In genomic region chr14:72451081-72451972, GRCh38 we compare ENCODE assay signal across 1 cellular context.
TF ChIP-seq lines count a peak whose summit lies in the region.

No MANE protein-coding gene starts in this region.

TF ChIP-seq in GM12878, 131 proteins besides CTCF, POLR2A, EP300 and RAD21 (continued from another document and continues in another):
- peak; percentile 86 for TF ChIP-seq PKNOX1 (IDR thresholded peaks at IDR 0.05)
- TF ChIP-seq ZZZ3 (IDR thresholded peaks at IDR 0.05; ENCODE audit: control insufficient read depth, insufficient read length, low read depth), result no peak
- TF ChIP-seq NFXL1 (IDR thresholded peaks at IDR 0.05; ENCODE audit: borderline replicate concordance), result no peak
- no peak for TF ChIP-seq USF2 (IDR thresholded peaks at IDR 0.05; ENCODE audit: borderline replicate concordance, low read depth, low read length)
- TF ChIP-seq TCF12 (IDR thresholded peaks at IDR 0.05; ENCODE audit: low read depth, low read length), result peak; percentile 79; the same call in 1 of the 2 replicates
- TF ChIP-seq ATF3 (IDR thresholded peaks at IDR 0.05; ENCODE audit: borderline replicate concordance, extremely low read depth, low read depth, low read length), result no peak
- TF ChIP-seq FOXM1 (IDR thresholded peaks at IDR 0.05; ENCODE audit: low read depth, low read length), result peak; percentile 76
- TF ChIP-seq ELK1 (IDR thresholded peaks at IDR 0.05; ENCODE audit: low read depth, low read length), result no peak
- peak; percentile 97 for TF ChIP-seq MTA2 (IDR thresholded peaks at IDR 0.05; ENCODE audit: low read depth)
- peak; percentile 71 for TF ChIP-seq BMI1 (IDR thresholded peaks at IDR 0.05; ENCODE audit: borderline replicate concordance)
- TF ChIP-seq ASH2L (IDR thresholded peaks at IDR 0.05; ENCODE audit: borderline replicate concordance, low read depth), result no peak
- TF ChIP-seq RB1 (IDR thresholded peaks at IDR 0.05; ENCODE audit: borderline replicate concordance), result no peak
- TF ChIP-seq RAD51 (IDR thresholded peaks at IDR 0.05), result peak; percentile 36; the same call in 1 of the 2 replicates
- TF ChIP-seq CREM (IDR thresholded peaks at IDR 0.05; ENCODE audit: low read depth), result peak; percentile 19; the same call in 1 of the 2 replicates
- peak in 1 of 2 experiments; percentile 78; a peak in 2 of 4 replicates for TF ChIP-seq BHLHE40 (IDR thresholded peaks at IDR 0.05; ENCODE audit: borderline replicate concordance in 1 of 2, low read depth in 2 of 2, low read length in 1 of 2)
- TF ChIP-seq IKZF2 (IDR thresholded peaks at IDR 0.05), result peak; percentile 88
- TF ChIP-seq SIN3A (IDR thresholded peaks at IDR 0.05; ENCODE audit: low read depth, low read length), result no peak
- TF ChIP-seq NFIC (IDR thresholded peaks at IDR 0.05; ENCODE audit: low read depth, low read length), result peak; percentile 65
- TF ChIP-seq MTA3 (IDR thresholded peaks at IDR 0.05; ENCODE audit: borderline replicate concordance, low read length), result no peak; the same call in 1 of the 2 replicates
- TF ChIP-seq EED (IDR thresholded peaks at IDR 0.05; ENCODE audit: low read depth), result peak; percentile 91
- peak; percentile 94 for TF ChIP-seq PAX5 (IDR thresholded peaks at IDR 0.05; ENCODE audit: borderline replicate concordance, low read depth, low read length)
- TF ChIP-seq SMC3 (IDR thresholded peaks at IDR 0.05; ENCODE audit: borderline replicate concordance, low read length), result no peak
- TF ChIP-seq RBBP5 (conservative IDR thresholded peaks at IDR 0.05), result no peak
- TF ChIP-seq MEF2A (IDR thresholded peaks at IDR 0.05; ENCODE audit: insufficient read depth, low read depth, low read length), result 0 out of 2 replicates have a peak, but pooled peaks have one; percentile 44
- no peak for TF ChIP-seq JUND (IDR thresholded peaks at IDR 0.05; ENCODE audit: low read depth, low read length)
- no peak for TF ChIP-seq NR2C1 (IDR thresholded peaks at IDR 0.05)
- no peak for TF ChIP-seq HCFC1 (IDR thresholded peaks at IDR 0.05; ENCODE audit: low read length)
- TF ChIP-seq NR2C2 (IDR thresholded peaks at IDR 0.05; ENCODE audit: borderline replicate concordance, control insufficient read depth, insufficient read length, low read depth), result no peak
- no peak for TF ChIP-seq TARDBP (IDR thresholded peaks at IDR 0.05; ENCODE audit: borderline replicate concordance)
- peak in 1 of 2 experiments; percentile 31; a peak in 1 of 4 replicates for TF ChIP-seq ETV6 (conservative IDR thresholded peaks at IDR 0.05 in 1 of 2, IDR thresholded peaks at IDR 0.05 in 1 of 2; ENCODE audit: borderline replicate concordance in 1 of 2, low read depth in 1 of 2)
- peak; percentile 37; the same call in 1 of the 2 replicates for TF ChIP-seq IRF4 (IDR thresholded peaks at IDR 0.05; ENCODE audit: low read depth, low read length)
- TF ChIP-seq SPI1 (IDR thresholded peaks at IDR 0.05; ENCODE audit: borderline replicate concordance, insufficient read depth, low read depth, low read length), result peak; percentile 68; the same call in 1 of the 2 replicates
- peak; percentile 54; the same call in 1 of the 2 replicates for TF ChIP-seq BCL11A (IDR thresholded peaks at IDR 0.05; ENCODE audit: low read depth, low read length)
- TF ChIP-seq SRF (IDR thresholded peaks at IDR 0.05; ENCODE audit: low read depth in 2 of 2, low read length in 2 of 2), result no peak
- TF ChIP-seq GATAD2B (conservative IDR thresholded peaks at IDR 0.05; ENCODE audit: low read depth), result peak; percentile 35; the same call in 1 of the 2 replicates
- no peak for TF ChIP-seq CBFB (IDR thresholded peaks at IDR 0.05; ENCODE audit: low read depth)
- no peak for TF ChIP-seq IRF5 (IDR thresholded peaks at IDR 0.05; ENCODE audit: borderline replicate concordance)
- TF ChIP-seq JUNB (IDR thresholded peaks at IDR 0.05), result no peak
- TF ChIP-seq CUX1 (IDR thresholded peaks at IDR 0.05; ENCODE audit: insufficient replicate concordance, low read depth, low read length), result peak; percentile 18
- TF ChIP-seq CBX3 (IDR thresholded peaks at IDR 0.05; ENCODE audit: borderline replicate concordance, low read depth), result no peak
- TF ChIP-seq DPF2 (IDR thresholded peaks at IDR 0.05), result peak; percentile 71
- TF ChIP-seq CEBPB (IDR thresholded peaks at IDR 0.05; ENCODE audit: borderline replicate concordance in 1 of 2, low read depth in 2 of 2, low read length in 2 of 2), result peak in 1 of 2 experiments; percentile 56; a peak in 2 of 4 replicates
- TF ChIP-seq RCOR1 (conservative IDR thresholded peaks at IDR 0.05; ENCODE audit: low read depth, low read length), result no peak
- no peak for TF ChIP-seq RFX5 (IDR thresholded peaks at IDR 0.05; ENCODE audit: low read depth, low read length)
- TF ChIP-seq WRNIP1 (IDR thresholded peaks at IDR 0.05; ENCODE audit: borderline replicate concordance, low read depth, low read length), result no peak
- peak; percentile 19 for TF ChIP-seq BCL3 (IDR thresholded peaks at IDR 0.05; ENCODE audit: borderline replicate concordance, insufficient read depth, low read depth, low read length, poor library complexity, severe bottlenecking)
- no peak for TF ChIP-seq REST (IDR thresholded peaks at IDR 0.05; ENCODE audit: low read depth, low read length)
